In genomic region chr1:8133190-8133589, GRCh38 we compare ENCODE assay signal across 13 cellular contexts.
DNase-seq lines count a peak whose midpoint lies in the region; ATAC-seq and TF ChIP-seq lines count a peak whose summit lies in the region.
"Had no signal": no experiment of that assay in that cellular context is flagged by ENCODE, and none has a peak within 500 bp of the region (broad histone marks: within the 10 kb centered on the region; RNA-seq: fewer than 3 reads in every experiment).

No MANE protein-coding gene starts in this region.

- peaks cover 25% of the 10 kb centered on the region for H3K4me1 ChIP-seq in IMR-90 (ENCODE audit: control insufficient read depth, insufficient read depth, low read length)
- peaks cover 25 to 62% of the 10 kb centered on the region in 2 donors for H3K4me1 ChIP-seq in thoracic aorta (ENCODE audit: control insufficient read depth in 1 of 2, low read depth in 2 of 2)

- H2BK20ac ChIP-seq in IMR-90 (ENCODE audit: low read depth, low read length), result peak overlapping the region; percentile 79

- H4K8ac ChIP-seq in IMR-90 (ENCODE audit: low read depth in 2 of 2, low read length in 2 of 2), result peak overlapping the region; percentile 65 to 85; a peak in 3 of 4 replicates

- ATAC-seq in IMR-90 (ENCODE audit: low read depth) (no peak), thoracic aorta (ENCODE audit: insufficient number of reproducible peaks, low FRiP score, low read depth) (no peak), GM21576 (IDR thresholded peaks at IDR 0.05; ENCODE audit: unreplicated experiment) (no peak)

- H2AK9ac ChIP-seq in IMR-90 (replicated peaks; ENCODE audit: low read depth, low read length, poor library complexity), result no peak overlapping the region

- H3K23ac ChIP-seq in IMR-90 (ENCODE audit: low read depth, low read length), result peak overlapping the region; percentile 57; the same call in 1 of the 2 replicates

- DNase-seq in IMR-90 (no peak), brain microvascular endothelial cell (no peak), mesothelial cell of epicardium (ENCODE audit: low spot score in 2 of 2, unreplicated experiment in 2 of 2) (no peak), thoracic aorta (ENCODE audit: low spot score) (no peak), DMS53 (lab: John Stamatoyannopoulos, UW) (no peak), NCI-H1694 (lab: John Stamatoyannopoulos, UW) (no peak), HT-29 (ENCODE audit: low spot score) (no peak)
- DNase-seq: activated CD4-positive, CD25-positive, alpha-beta regulatory T cell treated with anti-CD3 and anti-CD28 coated beads, Interleukin-2, amount 50 U/mL, for 72 hours; NCI-H2107; SHP77 treated with DMSO at 0.1 percent for 48 hours had no signal

- H3K9me3 Mint-ChIP-seq in mesothelial cell of epicardium, result no peaks in the 10 kb centered on the region
- H3K9me3 Mint-ChIP-seq: activated T-helper 2 cell treated with anti-CD3 and anti-CD28 coated beads, Interferon-gamma antibody, Interleukin-2, Interleukin-4, amounts not matched to agents 10 μg/mL and 5 μg/mL and 100 μg/mL, durations not matched to agents 14 hours and 24 hours and 36 hours; neural crest cell had no signal

- H2AK5ac ChIP-seq in IMR-90 (ENCODE audit: low read depth, low read length), result peak overlapping the region; percentile 83

- peaks cover 22% of the 10 kb centered on the region for H3K9me1 ChIP-seq in IMR-90 (ENCODE audit: insufficient read depth, low read length)

- WGBS in IMR-90 (ENCODE audit: extremely low coverage in 2 of 2, insufficient read length in 1 of 2), 2 experiments, result 62% methylated on average over 4 of the region's 5 CpGs; no CpG with 5 or more reads in 1 of the 2 experiments

- H3K36me3 Mint-ChIP-seq in mesothelial cell of epicardium, result no peaks in the 10 kb centered on the region

- 0 out of 2 replicates have a peak overlapping the region, but pooled peaks have one; percentile 33 for H3K56ac ChIP-seq in IMR-90 (ENCODE audit: extremely low read depth, insufficient read depth, low read length)

- peaks cover 43% of the 10 kb centered on the region for H3K4me1 Mint-ChIP-seq in mesothelial cell of epicardium

- TF ChIP-seq CTCF in IMR-90 (conservative IDR thresholded peaks at IDR 0.05; ENCODE audit: low read depth, low read length) (no peak), brain microvascular endothelial cell (IDR thresholded peaks at IDR 0.05; ENCODE audit: low read depth, low read length, missing control alignments) (no peak), mesothelial cell of epicardium (IDR thresholded peaks at IDR 0.05; ENCODE audit: unreplicated experiment) (no peak), thoracic aorta (IDR thresholded peaks at IDR 0.05) (no peak)

- H2BK5ac ChIP-seq in IMR-90 (ENCODE audit: low read depth, low read length, poor library complexity, severe bottlenecking), result peak overlapping the region; percentile 92

- intact Hi-C loops in IMR-90 (cut with micrococcal nuclease), result loop anchor here (1.0 kb wide), 1 partner anchor 102 kb away; no protein-coding TSS in a partner anchor

- H4K20me1 ChIP-seq in IMR-90 (ENCODE audit: insufficient read depth, low read length), result no peaks in the 10 kb centered on the region

- H3K27me3 ChIP-seq in IMR-90 (ENCODE audit: control insufficient read depth, insufficient read depth, low read length), result no peaks in the 10 kb centered on the region; the same call in 1 of the 2 replicates
- no peaks in the 10 kb centered on the region for H3K27me3 ChIP-seq in brain microvascular endothelial cell (replicated peaks)
- H3K27me3 ChIP-seq in thoracic aorta (replicated peaks; ENCODE audit: insufficient read depth), result no peaks in the 10 kb centered on the region

- no peak for TF ChIP-seq POLR2A in IMR-90 (IDR thresholded peaks at IDR 0.05; ENCODE audit: low read depth, low read length)

- BruUV-seq in IMR-90 (replicated peaks; lab: Mats Ljungman, UMichigan), result no TSS peak

- peaks cover 0 to 3% of the 10 kb centered on the region in 2 experiments; a peak in 1 of 4 replicates for H3K79me1 ChIP-seq in IMR-90 (ENCODE audit: low read depth in 1 of 2, low read length in 2 of 2)

- peak overlapping the region; percentile 81; the same call in 1 of the 2 replicates for H4K91ac ChIP-seq in IMR-90 (ENCODE audit: insufficient read depth, low read depth, low read length)

- peak overlapping the region; percentile 61 for H3K14ac ChIP-seq in IMR-90 (replicated peaks; ENCODE audit: low read depth, low read length)

- H2BK15ac ChIP-seq in IMR-90 (ENCODE audit: low read depth, low read length), result peak overlapping the region; percentile 57; the same call in 2 of the 3 replicates

- H3K27ac ChIP-seq in IMR-90 (ENCODE audit: insufficient read depth, low read length) (peak overlapping the region; percentile 99), brain microvascular endothelial cell (peak overlapping the region; percentile 96), thoracic aorta (peak overlapping the region; percentile 94 to 96)

- no peaks in the 10 kb centered on the region for H3K36me3 ChIP-seq in IMR-90 (ENCODE audit: control insufficient read depth, insufficient read depth, low read length)
- no peaks in the 10 kb centered on the region for H3K36me3 ChIP-seq in brain microvascular endothelial cell (replicated peaks)
- H3K36me3 ChIP-seq in thoracic aorta, result no peaks in the 10 kb centered on the region

- H3K27ac Mint-ChIP-seq in mesothelial cell of epicardium, result peak overlapping the region; percentile 31
- H3K27ac Mint-ChIP-seq: activated T-helper 2 cell treated with anti-CD3 and anti-CD28 coated beads, Interferon-gamma antibody, Interleukin-2, Interleukin-4, amounts not matched to agents 10 μg/mL and 5 μg/mL and 100 μg/mL, durations not matched to agents 14 hours and 24 hours and 36 hours had no signal

- in situ Hi-C loops in IMR-90 (cut with MboI; ENCODE audit: low sequenced_read_pairs) (no loop called here), brain microvascular endothelial cell (cut with HindIII; ENCODE audit: low pct_ligation_motif_present, low sequenced_read_pairs) (no loop called here)

- CTCF ChIA-PET in IMR-90 (lab: Yijun Ruan, JAX), result interaction anchor here (1.0 kb wide), 1 partner anchor 16 kb away, joined by 3 read pairs; no protein-coding TSS in a partner anchor

- dilution Hi-C loops in IMR-90 (cut with HindIII; ENCODE audit: low sequenced_read_pairs, unreplicated experiment), result no loop called here

- no peaks in the 10 kb centered on the region for H3K27me3 Mint-ChIP-seq in mesothelial cell of epicardium (ENCODE audit: low read depth)

- POLR2A ChIA-PET in IMR-90 (lab: Charles Lee; ENCODE audit: unreplicated experiment), result no interaction called here

- peak overlapping the region; percentile 96 for H4K5ac ChIP-seq in IMR-90 (ENCODE audit: low read depth, low read length)

- peak overlapping the region; percentile 83 for H3K4ac ChIP-seq in IMR-90 (ENCODE audit: low read depth, low read length)

- peak overlapping the region; percentile 97 for H3K18ac ChIP-seq in IMR-90 (ENCODE audit: low read depth, low read length)

- H2AFZ ChIP-seq in IMR-90 (replicated peaks; ENCODE audit: low read length, poor library complexity), result peak overlapping the region; percentile 24

- H3K4me2 ChIP-seq in IMR-90 (ENCODE audit: low read depth, low read length), result peak overlapping the region; percentile 30; the same call in 1 of the 2 replicates

- no peak overlapping the region for H3K4me3 ChIP-seq in IMR-90 (ENCODE audit: insufficient read depth, low read depth, low read length)
- no peak overlapping the region for H3K4me3 ChIP-seq in brain microvascular endothelial cell (ENCODE audit: low read depth, low read length)
- H3K4me3 ChIP-seq in thoracic aorta, result peak overlapping the region; percentile 48

- TF ChIP-seq RAD21 in IMR-90 (IDR thresholded peaks at IDR 0.05; ENCODE audit: low read length), result no peak

- no peak overlapping the region for H3K4me3 Mint-ChIP-seq in mesothelial cell of epicardium
- H3K4me3 Mint-ChIP-seq: neural crest cell had no signal

- peak overlapping the region; percentile 72 for H3K9ac ChIP-seq in IMR-90 (ENCODE audit: low read depth, low read length)

- H3K9me3 ChIP-seq in IMR-90 (ENCODE audit: control insufficient read depth, insufficient read depth, low read length), result no peaks in the 10 kb centered on the region
- H3K9me3 ChIP-seq in thoracic aorta, result no peaks in the 10 kb centered on the region

- H2BK120ac ChIP-seq in IMR-90 (ENCODE audit: low read depth, low read length), result peak overlapping the region; percentile 88

TF ChIP-seq in IMR-90, 13 proteins besides CTCF, POLR2A, EP300 and RAD21:
- TF ChIP-seq SMC3 (IDR thresholded peaks at IDR 0.05; ENCODE audit: low read depth, low read length) (no peak), CEBPB (IDR thresholded peaks at IDR 0.05; ENCODE audit: low read depth, low read length) (no peak), RFX5 (IDR thresholded peaks at IDR 0.05; ENCODE audit: low read depth, low read length) (no peak), ELK1 (IDR thresholded peaks at IDR 0.05; ENCODE audit: borderline replicate concordance, low read depth, low read length) (no peak)
